In the genomic region with DNA sequence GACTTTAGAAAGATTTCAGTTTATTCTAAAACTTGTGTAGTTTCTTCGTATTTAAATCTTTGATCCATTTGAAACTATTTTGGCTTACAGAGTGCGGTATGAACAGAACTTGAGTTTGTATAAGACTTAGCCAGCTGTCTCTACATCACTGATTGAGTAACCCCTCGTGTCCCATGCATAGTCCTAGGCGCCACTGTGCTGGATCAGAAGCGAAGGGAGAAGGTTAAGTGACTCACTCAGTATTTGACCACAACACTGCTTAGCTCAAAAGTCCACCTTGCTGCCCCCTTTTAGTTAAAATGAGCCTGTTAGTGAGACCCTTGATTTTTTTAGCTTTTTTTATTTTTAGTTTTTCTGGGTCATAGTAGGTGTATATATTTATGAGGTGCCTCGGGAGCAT, we compare ENCODE assay signal across 20 cellular contexts. TPM values are rescaled to one million over a fixed set of nuclear protein-coding genes. Genes with fewer than 3 reads are reported as not detected.
"Had no signal": no experiment of that assay in that cellular context is flagged by ENCODE, and none has a peak within 500 bp of the region (broad histone marks: within the 10 kb centered on the region; RNA-seq: fewer than 3 reads in every experiment).

No MANE protein-coding gene starts in this region.

- H3K4me1 ChIP-seq: body of pancreas, foreskin keratinocyte, lower lobe of right lung, tibial nerve had no signal

- H3K27ac ChIP-seq: body of pancreas, dorsolateral prefrontal cortex, epithelial cell of prostate, foreskin keratinocyte, hepatocyte, lower lobe of right lung, tibial nerve had no signal

- H2AFZ ChIP-seq: hepatocyte had no signal

- H3K4me2 ChIP-seq: hepatocyte had no signal

- H3K9me3 Mint-ChIP-seq: activated naive CD8-positive, alpha-beta T cell treated with anti-CD3 and anti-CD28 coated beads, Interleukin-2, amount 10 ng/mL, durations not matched to agents 7 days and 5 days; endodermal cell; nephron; T-helper 1 cell treated with Interleukin-12 subunit alpha and Interleukin-12 subunit beta and Interleukin-4 antibody, amounts not matched to agents 30 μg/mL and 1 μg/mL, for 36 hours had no signal

- H3K4me3 Mint-ChIP-seq: activated naive CD8-positive, alpha-beta T cell treated with anti-CD3 and anti-CD28 coated beads, Interleukin-2, amount 10 ng/mL, durations not matched to agents 7 days and 5 days; endodermal cell; nephron; T-helper 1 cell treated with Interleukin-12 subunit alpha and Interleukin-12 subunit beta and Interleukin-4 antibody, amounts not matched to agents 30 μg/mL and 1 μg/mL, for 36 hours had no signal

- H3K27me3 ChIP-seq: body of pancreas, dorsolateral prefrontal cortex, hepatocyte, tibial nerve had no signal

- DNase-seq: activated CD4-positive, CD25-positive, alpha-beta regulatory T cell treated with anti-CD3 and anti-CD28 coated beads, Interleukin-2, amount 50 U/mL, for 72 hours; activated naive CD4-positive, alpha-beta T cell treated with Interleukin-2 at 50 U/mL for 16 hours; activated naive CD8-positive, alpha-beta T cell treated with anti-CD3 and anti-CD28 coated beads, Interleukin-2, amount 10 ng/mL, durations not matched to agents 7 days and 5 days; amygdala; body of pancreas; central memory CD4-positive, alpha-beta T cell; dorsolateral prefrontal cortex; endodermal cell; foreskin keratinocyte; left colon; lower lobe of right lung; stimulated activated CD4-positive, alpha-beta T cell treated with anti-CD3 and anti-CD28 coated beads, Interleukin-12 subunit alpha, Interleukin-12 subunit beta, amount 100 ng/mL, for 4 hours; stimulated activated CD4-positive, alpha-beta T cell treated with anti-CD3 and anti-CD28 coated beads, Interleukin-2, amount 100 ng/mL, for 24 hours; stimulated activated naive CD8-positive, alpha-beta T cell treated with anti-CD3 and anti-CD28 coated beads, Interleukin-15, Interleukin-2, amounts not matched to agents 100 U/mL and 50 U/mL, for 24 hours had no signal

- H3K9me3 ChIP-seq: body of pancreas, lower lobe of right lung, tibial nerve had no signal

- H3K4me1 Mint-ChIP-seq: activated naive CD8-positive, alpha-beta T cell treated with anti-CD3 and anti-CD28 coated beads, Interleukin-2, amount 10 ng/mL, durations not matched to agents 7 days and 5 days; endodermal cell; nephron had no signal

- H3K79me2 ChIP-seq: hepatocyte had no signal

- H3K4me3 ChIP-seq: body of pancreas, dorsolateral prefrontal cortex, hepatocyte, lower lobe of right lung, tibial nerve had no signal

- H3K36me3 Mint-ChIP-seq: activated naive CD8-positive, alpha-beta T cell treated with anti-CD3 and anti-CD28 coated beads, Interleukin-2, amount 10 ng/mL, durations not matched to agents 7 days and 5 days had no signal

- H3K36me3 ChIP-seq: lower lobe of right lung, tibial nerve had no signal

- H3K27ac Mint-ChIP-seq: activated naive CD8-positive, alpha-beta T cell treated with anti-CD3 and anti-CD28 coated beads, Interleukin-2, amount 10 ng/mL, durations not matched to agents 7 days and 5 days; endodermal cell; nephron; T-helper 1 cell treated with Interleukin-12 subunit alpha and Interleukin-12 subunit beta and Interleukin-4 antibody, amounts not matched to agents 30 μg/mL and 1 μg/mL, for 36 hours had no signal

RNA-seq across cellular contexts. Expression of a gene that starts 28.4 kb away (rescaled TPM):
- total RNA-seq: activated CD8-positive, alpha-beta memory T cell treated with anti-CD3 and anti-CD28 coated beads for 36 hours; activated naive CD8-positive, alpha-beta T cell treated with anti-CD3 and anti-CD28 coated beads, Interleukin-2, amount 10 ng/mL, durations not matched to agents 7 days and 5 days; body of pancreas; endodermal cell; foreskin keratinocyte; hepatocyte had no signal
- polyA plus RNA-seq: foreskin keratinocyte, hepatocyte had no signal

RNA-seq across cellular contexts. Expression of a gene that starts 36.4 kb away (rescaled TPM):
- total RNA-seq: endodermal cell, foreskin keratinocyte had no signal
- polyA plus RNA-seq: foreskin keratinocyte had no signal

RNA-seq across cellular contexts. Expression of a gene that starts 43.0 kb away (rescaled TPM):
- total RNA-seq: activated CD8-positive, alpha-beta memory T cell treated with anti-CD3 and anti-CD28 coated beads for 36 hours; endodermal cell; foreskin keratinocyte had no signal
- polyA plus RNA-seq: foreskin keratinocyte had no signal
